3 cellular contexts compared by ENCODE assay signal in genomic region chr6:70317799-70318198, GRCh38. TPM values are rescaled to one million over a fixed set of nuclear protein-coding genes. Genes with fewer than 3 reads are reported as not detected.
"Had no signal": no experiment of that assay in that cellular context is flagged by ENCODE, and none has a peak within 500 bp of the region (broad histone marks: within the 10 kb centered on the region; RNA-seq: fewer than 3 reads in every experiment).

No MANE protein-coding gene starts in this region.

RNA-seq across cellular contexts. Expression of gene COL9A1, which starts 14.9 kb away (rescaled TPM):
- total RNA-seq: GM23248, H4, HFFc6 had no signal
- polyA plus RNA-seq: GM23248 had no signal
